Comparison of ENCODE assay signal across 1 cellular context in genomic region chr11:66616379-66617147, GRCh38.
A peak's percentile ranks its signal among the peaks of the same experiment; 100 is the strongest.
TF ChIP-seq lines count a peak whose summit lies in the region.

TSS of gene RBM14 (plus strand) at chr11:66616630. CDS start at chr11:66616721, 91 bp downstream.

TF ChIP-seq in K562, 482 proteins besides CTCF, POLR2A, EP300 and RAD21 (continued from another document and continues in another):
- TF ChIP-seq THAP12 (CRISPR knock-in tag; IDR thresholded peaks at IDR 0.05) (0 out of 2 replicates have a peak, but pooled peaks have one; percentile 48), ZNF316 (IDR thresholded peaks at IDR 0.05) (0 out of 2 replicates have a peak, but pooled peaks have one; percentile 8), NBN (IDR thresholded peaks at IDR 0.05; ENCODE audit: low read depth) (0 out of 2 replicates have a peak, but pooled peaks have one; percentile 23), MED1 (CRISPR knock-in tag; IDR thresholded peaks at IDR 0.05; ENCODE audit: borderline replicate concordance) (no peak), L3MBTL2 (IDR thresholded peaks at IDR 0.05) (peak; percentile 92), TEAD1 (CRISPR knock-in tag; IDR thresholded peaks at IDR 0.05) (peak; percentile 70 to 82; a peak in 3 of 4 replicates), GABPA (tag; conservative IDR thresholded peaks at IDR 0.05; ENCODE audit: low read depth) (0 out of 2 replicates have a peak, but pooled peaks have one; percentile 48), MAFG (tag; conservative IDR thresholded peaks at IDR 0.05) (no peak), ZNF212 (CRISPR knock-in tag; IDR thresholded peaks at IDR 0.05) (peak; percentile 71; the same call in 1 of the 2 replicates), ZNF41 (CRISPR knock-in tag; conservative IDR thresholded peaks at IDR 0.05) (0 out of 2 replicates have a peak, but pooled peaks have one; percentile 2), DMBX1 (CRISPR knock-in tag; IDR thresholded peaks at IDR 0.05; ENCODE audit: borderline replicate concordance) (peak; percentile 93), ZNF830 (CRISPR knock-in tag; IDR thresholded peaks at IDR 0.05) (0 out of 2 replicates have a peak, but pooled peaks have one; percentile 53), SREBF2 (CRISPR knock-in tag; IDR thresholded peaks at IDR 0.05) (no peak), POLR2G (IDR thresholded peaks at IDR 0.05; ENCODE audit: low read depth, low read length) (peak; percentile 100), AFF4 (CRISPR knock-in tag; IDR thresholded peaks at IDR 0.05) (peak; percentile 96), TOE1 (IDR thresholded peaks at IDR 0.05; ENCODE audit: borderline replicate concordance) (peak; percentile 52; the same call in 1 of the 2 replicates), TOE1 (CRISPR knock-in tag; IDR thresholded peaks at IDR 0.05; ENCODE audit: borderline replicate concordance, low read depth) (peak; percentile 49; the same call in 1 of the 2 replicates), MYC (IDR thresholded peaks at IDR 0.05; ENCODE audit: low read depth, low read length) (peak; percentile 85), MYC (CRISPR knock-in tag; IDR thresholded peaks at IDR 0.05; ENCODE audit: borderline replicate concordance, low read depth) (peak; percentile 62; the same call in 1 of the 2 replicates), ZBTB7A (IDR thresholded peaks at IDR 0.05; ENCODE audit: borderline replicate concordance, control insufficient read depth, low read depth, low read length) (peak; percentile 58), PYGO2 (tag; IDR thresholded peaks at IDR 0.05) (0 out of 2 replicates have a peak, but pooled peaks have one; percentile 30), FIP1L1 (IDR thresholded peaks at IDR 0.05; ENCODE audit: low read depth, low read length, poor library complexity, severe bottlenecking) (peak; percentile 87), FUS (optimal IDR thresholded peaks at IDR 0.05; ENCODE audit: low read depth, low read length) (no peak), GABPB2 (CRISPR knock-in tag; conservative IDR thresholded peaks at IDR 0.05) (no peak), MLX (CRISPR knock-in tag; conservative IDR thresholded peaks at IDR 0.05) (peak in 1 of 2 experiments; percentile 63; a peak in 1 of 4 replicates), CLOCK (CRISPR knock-in tag; IDR thresholded peaks at IDR 0.05; ENCODE audit: borderline replicate concordance) (peak; percentile 19; the same call in 1 of the 2 replicates), ARHGAP35 (IDR thresholded peaks at IDR 0.05; ENCODE audit: partially characterized antibody) (no peak), MAZ (CRISPR knock-in tag; conservative IDR thresholded peaks at IDR 0.05 in 1 of 2, IDR thresholded peaks at IDR 0.05 in 1 of 2) (peak in 1 of 2 experiments; percentile 86), ZNF561 (CRISPR knock-in tag; conservative IDR thresholded peaks at IDR 0.05) (no peak), MXI1 (IDR thresholded peaks at IDR 0.05; ENCODE audit: low read depth, low read length) (0 out of 2 replicates have a peak, but pooled peaks have one; percentile 39), POLR2AphosphoS2 (IDR thresholded peaks at IDR 0.05; ENCODE audit: low read length) (peak; percentile 96), ZNF76 (CRISPR knock-in tag; IDR thresholded peaks at IDR 0.05; ENCODE audit: borderline replicate concordance) (peak; percentile 64; the same call in 1 of the 2 replicates), ZBTB9 (CRISPR knock-in tag; IDR thresholded peaks at IDR 0.05) (peak; percentile 83), ZNF75A (CRISPR knock-in tag; IDR thresholded peaks at IDR 0.05) (peak; percentile 39; the same call in 1 of the 2 replicates), ZNF395 (CRISPR knock-in tag; IDR thresholded peaks at IDR 0.05) (peak; percentile 95), MXD1 (CRISPR knock-in tag; IDR thresholded peaks at IDR 0.05; ENCODE audit: borderline replicate concordance, poor library complexity, severe bottlenecking) (peak; percentile 9), YY1 (IDR thresholded peaks at IDR 0.05; ENCODE audit: borderline replicate concordance in 1 of 3, control insufficient read depth in 1 of 3, extremely low read depth in 1 of 3, insufficient read depth in 3 of 3, insufficient read length in 1 of 3, insufficient replicate concordance in 2 of 3, low read depth in 1 of 3, low read length in 2 of 3) (peak; percentile 9 to 84 (median 66)), POLR3G (IDR thresholded peaks at IDR 0.05; ENCODE audit: extremely low read depth, insufficient read length, insufficient replicate concordance) (no peak), RBM14 (IDR thresholded peaks at IDR 0.05; ENCODE audit: borderline replicate concordance, insufficient read depth, low read depth, low read length) (peak; percentile 63; the same call in 1 of the 2 replicates), ZNF124 (CRISPR knock-in tag; IDR thresholded peaks at IDR 0.05) (no peak), HNRNPH1 (optimal IDR thresholded peaks at IDR 0.05; ENCODE audit: low read depth, low read length) (no peak), SMARCC2 (IDR thresholded peaks at IDR 0.05; ENCODE audit: low read depth) (no peak), ZNF717 (CRISPR knock-in tag; IDR thresholded peaks at IDR 0.05) (0 out of 2 replicates have a peak, but pooled peaks have one; percentile 46), ZNF696 (CRISPR knock-in tag; conservative IDR thresholded peaks at IDR 0.05) (no peak), CSDE1 (IDR thresholded peaks at IDR 0.05) (no peak; a peak in 1 of 4 replicates), FOXJ2 (tag; IDR thresholded peaks at IDR 0.05) (0 out of 2 replicates have a peak, but pooled peaks have one; percentile 25), E2F4 (CRISPR knock-in tag; IDR thresholded peaks at IDR 0.05; ENCODE audit: low read depth) (no peak), NONO (IDR thresholded peaks at IDR 0.05; ENCODE audit: low read depth in 2 of 2, low read length in 1 of 2) (0 out of 4 replicates have a peak, but pooled peaks of 1 of the 2 experiments have one; percentile 47), MYBL2 (IDR thresholded peaks at IDR 0.05; ENCODE audit: low read depth) (peak; percentile 90), MYBL2 (CRISPR knock-in tag; IDR thresholded peaks at IDR 0.05; ENCODE audit: borderline replicate concordance) (no peak), SMAD4 (CRISPR knock-in tag; conservative IDR thresholded peaks at IDR 0.05) (peak; percentile 75), PHF20 (IDR thresholded peaks at IDR 0.05; ENCODE audit: partially characterized antibody) (no peak)
